23 cellular contexts compared by ENCODE assay signal in genomic region chr3:1734494-1735122, GRCh38.
DNase-seq lines count a peak whose midpoint lies in the region; ATAC-seq and TF ChIP-seq lines count a peak whose summit lies in the region.
"Had no signal": no experiment of that assay in that cellular context is flagged by ENCODE, and none has a peak within 500 bp of the region (broad histone marks: within the 10 kb centered on the region; RNA-seq: fewer than 3 reads in every experiment).

No MANE protein-coding gene starts in this region.

- DNase-seq in Caki2 (ENCODE audit: low read depth) (peak; percentile 7), RWPE2 (ENCODE audit: low spot score) (no peak), epithelial cell of prostate (ENCODE audit: low read depth, low spot score) (peak; percentile 29), kidney tubule cell (ENCODE audit: low spot score) (peak; percentile 26), NCI-H128 (lab: John Stamatoyannopoulos, UW; ENCODE audit: unreplicated experiment) (no peak), UCSD-AML1 (lab: John Stamatoyannopoulos, UW; ENCODE audit: unreplicated experiment) (no peak)
- no peak for DNase-seq in activated CD4-positive, CD25-positive, alpha-beta regulatory T cell treated with anti-CD3 and anti-CD28 coated beads, Interleukin-2, amount 50 U/mL, for 72 hours
- DNase-seq: CD4-positive, alpha-beta T cell; COR-L47; GOT3; HFFc6; KBM-7; MG63; NCI-H1105 treated with DMSO at 0.1 percent for 48 hours; NCI-H2029; NCI-H446; NCI-H524 treated with DMSO at 0.1 percent for 48 hours; NCI-H774; Right ventricle myocardium superior had no signal

- no peaks in the 10 kb centered on the region for H3K27me3 ChIP-seq in RWPE2 (ENCODE audit: insufficient read depth, poor library complexity, severe bottlenecking)
- H3K27me3 ChIP-seq: BLaER1 treated with 17β-estradiol and CSF1 and Interleukin-3, amounts not matched to agents 10 nM and 100 nM; MG63; SJSA1 had no signal

- no peaks in the 10 kb centered on the region for H3K4me1 ChIP-seq in RWPE2 (ENCODE audit: insufficient read depth, poor library complexity, severe bottlenecking)
- H3K4me1 ChIP-seq: BLaER1 treated with 17β-estradiol and CSF1 and Interleukin-3, amounts not matched to agents 10 nM and 100 nM; HAP-1; SJSA1 had no signal

- no peak overlapping the region for H3K27ac ChIP-seq in RWPE2 (ENCODE audit: poor library complexity, severe bottlenecking)
- no peak overlapping the region for H3K27ac ChIP-seq in epithelial cell of prostate
- H3K27ac ChIP-seq: BLaER1 treated with 17β-estradiol and CSF1 and Interleukin-3, amounts not matched to agents 10 nM and 100 nM; SJSA1 had no signal

- peak; percentile 62; the same call in 2 of the 3 replicates for ATAC-seq in RWPE2 (ENCODE audit: low read depth)
- ATAC-seq: GM12878 had no signal

- H3K36me3 ChIP-seq in RWPE2 (ENCODE audit: low read depth) = no peaks in the 10 kb centered on the region
- H3K36me3 ChIP-seq: BLaER1 treated with 17β-estradiol and CSF1 and Interleukin-3, amounts not matched to agents 10 nM and 100 nM; HAP-1; MG63; SJSA1 had no signal

- H3K9me3 ChIP-seq in RWPE2 (ENCODE audit: severe bottlenecking) = peaks cover 2% of the 10 kb centered on the region
- H3K9me3 ChIP-seq: HAP-1, MG63 had no signal

- in situ Hi-C loops in Caki2 (cut with HindIII; ENCODE audit: low pct_unique_long_range_greater_than_20kb, low sequenced_read_pairs) = no loop called here

- no peak overlapping the region for H3K4me3 ChIP-seq in RWPE2 (ENCODE audit: severe bottlenecking)
- H3K4me3 ChIP-seq: BLaER1 treated with 17β-estradiol and CSF1 and Interleukin-3, amounts not matched to agents 10 nM and 100 nM; GM12878; HAP-1; MG63; SJSA1 had no signal

- no peak for TF ChIP-seq CTCF in RWPE2 (IDR thresholded peaks at IDR 0.05; ENCODE audit: poor library complexity, severe bottlenecking)

Comparison
In these comparisons a context has a peak if more than half of its experiments do, and no peak if none do; other contexts are left out.
1. DNase-seq: peak in Caki2 (single experiment), epithelial cell of prostate (single experiment) and kidney tubule cell (single experiment); none in RWPE2 (single experiment), NCI-H128 (single experiment), UCSD-AML1 (single experiment) and activated CD4-positive, CD25-positive, alpha-beta regulatory T cell treated with anti-CD3 and anti-CD28 coated beads, Interleukin-2, amount 50 U/mL, for 72 hours (single experiment).